In genomic region chr9:74742792-74743389, GRCh38 we compare ENCODE assay signal across 8 cellular contexts.
DNase-seq lines count a peak whose midpoint lies in the region; ATAC-seq, FAIRE-seq and TF ChIP-seq lines count a peak whose summit lies in the region.

No MANE protein-coding gene starts in this region.

- no peaks in the 10 kb centered on the region for H3K4me1 Mint-ChIP-seq in natural killer cell
- H3K4me1 Mint-ChIP-seq in natural killer cell treated with Interleukin-12 subunit alpha and Interleukin-12 subunit beta and Interleukin-15 and Interleukin-18, amount 100 ng/mL, for 72 hours (ENCODE audit: low read depth in 2 of 2): no peaks in the 10 kb centered on the region

- intact Hi-C loops in natural killer cell (cut with micrococcal nuclease) (loop anchor here (10.0 kb wide), 1 partner anchor 358 kb away; no protein-coding TSS in a partner anchor), mammary epithelial cell (cut with micrococcal nuclease) (loop anchor here (1.0 to 10.0 kb wide), 4 partner anchors 98 to 1061 kb away; no protein-coding TSS in a partner anchor), HepG2 (cut with micrococcal nuclease; ENCODE audit: unreplicated experiment) (loop anchor here (1.0 to 5.0 kb wide), 2 partner anchors 165 to 1061 kb away; no protein-coding TSS in a partner anchor)

- ATAC-seq in natural killer cell: no peak
- ATAC-seq in natural killer cell treated with Interleukin-12 subunit alpha and Interleukin-12 subunit beta and Interleukin-15 and Interleukin-18, amount 100 ng/mL, for 72 hours: no peak
- peak; percentile 48; the same call in 1 of the 3 replicates for ATAC-seq in HepG2
- no peak for ATAC-seq in HG02610 (IDR thresholded peaks at IDR 0.05; ENCODE audit: unreplicated experiment)
- ATAC-seq in HG03135 (IDR thresholded peaks at IDR 0.05; ENCODE audit: unreplicated experiment): no peak

- dilution Hi-C loops in mammary epithelial cell (cut with HindIII; ENCODE audit: low sequenced_read_pairs): no loop called here

- no peak for TF ChIP-seq POLR2A in HepG2 (IDR thresholded peaks at IDR 0.05; ENCODE audit: insufficient read depth in 1 of 2, low read depth in 2 of 2, low read length in 2 of 2)

- in situ Hi-C loops in mammary epithelial cell (cut with MboI; ENCODE audit: low sequenced_read_pairs in 2 of 2): loop anchor here in 1 of 2 donors (25.0 kb wide), 1 partner anchor 156 kb away; no protein-coding TSS in a partner anchor
- in situ Hi-C loops in HepG2 (cut with HindIII; ENCODE audit: extremely low pct_ligation_motif_present, low pct_unique_long_range_greater_than_20kb): no loop called here

- H3K4me3 ChIP-seq in LNCaP clone FGC (ENCODE audit: low read depth, low read length) (no peak overlapping the region), mammary epithelial cell (replicated peaks in 1 of 3; ENCODE audit: insufficient read depth in 1 of 3, low read depth in 2 of 3, low read length in 3 of 3) (no peak overlapping the region), HepG2 (replicated peaks in 1 of 3; ENCODE audit: insufficient read depth in 1 of 3, low read depth in 2 of 3, low read length in 3 of 3) (no peak overlapping the region)

- H3K27me3 ChIP-seq in mammary epithelial cell (ENCODE audit: insufficient read depth, low read length) (peaks cover 2% of the 10 kb centered on the region), HepG2 (ENCODE audit: control insufficient read depth in 1 of 2, insufficient read depth in 2 of 2, low read length in 2 of 2) (no peaks in the 10 kb centered on the region)

- BruUV-seq in mammary epithelial cell (replicated peaks; lab: Mats Ljungman, UMichigan) (no TSS peak), HepG2 (replicated peaks; lab: Mats Ljungman, UMichigan) (no TSS peak)

- no peak overlapping the region for H3K27ac Mint-ChIP-seq in natural killer cell
- no peak overlapping the region for H3K27ac Mint-ChIP-seq in natural killer cell treated with Interleukin-12 subunit alpha and Interleukin-12 subunit beta and Interleukin-15 and Interleukin-18, amount 100 ng/mL, for 72 hours

- peak overlapping the region; percentile 33 for H3K4me2 ChIP-seq in mammary epithelial cell (ENCODE audit: insufficient read depth, low read depth, low read length)
- H3K4me2 ChIP-seq in HepG2 (ENCODE audit: low read depth, low read length): no peak overlapping the region

- no peak for DNase-seq in natural killer cell
- DNase-seq in natural killer cell treated with Interleukin-12 subunit alpha and Interleukin-12 subunit beta and Interleukin-15 and Interleukin-18, amount 100 ng/mL, for 72 hours (ENCODE audit: low spot score): no peak
- no peak for DNase-seq in LNCaP clone FGC (ENCODE audit: low read depth)
- peak; percentile 17 for DNase-seq in mammary epithelial cell
- DNase-seq in HepG2 (ENCODE audit: low spot score): peak; percentile 2
- no peak for DNase-seq in NCI-H146 (lab: John Stamatoyannopoulos, UW)

- H3K36me3 ChIP-seq in mammary epithelial cell (ENCODE audit: insufficient read depth, low read length) (no peaks in the 10 kb centered on the region), HepG2 (replicated peaks in 1 of 2; ENCODE audit: control insufficient read depth in 1 of 2, insufficient read depth in 2 of 2, low read length in 2 of 2) (no peaks in the 10 kb centered on the region)

- H3K27ac ChIP-seq in mammary epithelial cell (ENCODE audit: insufficient read depth, low read depth, low read length) (no peak overlapping the region), HepG2 (ENCODE audit: extremely low read length, insufficient read depth, low read length) (no peak overlapping the region)

- no peak overlapping the region for H3K4me3 Mint-ChIP-seq in natural killer cell
- H3K4me3 Mint-ChIP-seq in natural killer cell treated with Interleukin-12 subunit alpha and Interleukin-12 subunit beta and Interleukin-15 and Interleukin-18, amount 100 ng/mL, for 72 hours: no peak overlapping the region

- no peak overlapping the region for H3K9ac ChIP-seq in mammary epithelial cell (ENCODE audit: insufficient read depth, low read length)
- H3K9ac ChIP-seq in HepG2 (ENCODE audit: insufficient read depth, low read depth, low read length): no peak overlapping the region

- no peaks in the 10 kb centered on the region for H3K36me3 Mint-ChIP-seq in natural killer cell
- H3K36me3 Mint-ChIP-seq in natural killer cell treated with Interleukin-12 subunit alpha and Interleukin-12 subunit beta and Interleukin-15 and Interleukin-18, amount 100 ng/mL, for 72 hours: no peaks in the 10 kb centered on the region

- no peak for TF ChIP-seq EP300 in HepG2 (IDR thresholded peaks at IDR 0.05; ENCODE audit: low read depth in 2 of 2, low read length in 2 of 2)
- no peak for TF ChIP-seq EP300 in HepG2 (CRISPR knock-in tag; IDR thresholded peaks at IDR 0.05; ENCODE audit: borderline replicate concordance)

- TF ChIP-seq CTCF in natural killer cell (IDR thresholded peaks at IDR 0.05): peak; percentile 48
- TF ChIP-seq CTCF in LNCaP clone FGC (IDR thresholded peaks at IDR 0.05; ENCODE audit: control insufficient read depth, extremely low read depth, insufficient read depth): peak; percentile 73
- peak; percentile 71 to 84 for TF ChIP-seq CTCF in mammary epithelial cell (conservative IDR thresholded peaks at IDR 0.05 in 1 of 2, IDR thresholded peaks at IDR 0.05 in 1 of 2; ENCODE audit: extremely low read depth in 1 of 2, insufficient read depth in 1 of 2, low read depth in 1 of 2, low read length in 2 of 2)
- TF ChIP-seq CTCF in HepG2 (CRISPR knock-in tag; IDR thresholded peaks at IDR 0.05): peak; percentile 64

- H3K9me3 Mint-ChIP-seq in natural killer cell: peaks cover 0 to 3% of the 10 kb centered on the region in 2 donors
- no peaks in the 10 kb centered on the region for H3K9me3 Mint-ChIP-seq in natural killer cell treated with Interleukin-12 subunit alpha and Interleukin-12 subunit beta and Interleukin-15 and Interleukin-18, amount 100 ng/mL, for 72 hours

- H3K9me3 ChIP-seq in mammary epithelial cell (replicated peaks; ENCODE audit: insufficient read depth, low read length): no peaks in the 10 kb centered on the region
- H3K9me3 ChIP-seq in HepG2 (ENCODE audit: low read length): no peaks in the 10 kb centered on the region

- H3K79me2 ChIP-seq in mammary epithelial cell (ENCODE audit: insufficient read depth, low read length) (no peaks in the 10 kb centered on the region), HepG2 (ENCODE audit: insufficient read depth, low read length) (no peaks in the 10 kb centered on the region)

- peak; percentile 75 for FAIRE-seq in HepG2 (lab: Jason Lieb, UNC)

- H2AFZ ChIP-seq in mammary epithelial cell (ENCODE audit: low read depth, low read length) (no peak overlapping the region), HepG2 (ENCODE audit: low read length) (no peak overlapping the region)

- H4K20me1 ChIP-seq in mammary epithelial cell (ENCODE audit: insufficient read depth, low read length) (no peaks in the 10 kb centered on the region), HepG2 (ENCODE audit: insufficient read depth, low read length) (no peaks in the 10 kb centered on the region)

- H3K27me3 Mint-ChIP-seq in natural killer cell (ENCODE audit: low read depth in 2 of 2): peaks cover 14 to 31% of the 10 kb centered on the region in 2 donors
- H3K27me3 Mint-ChIP-seq in natural killer cell treated with Interleukin-12 subunit alpha and Interleukin-12 subunit beta and Interleukin-15 and Interleukin-18, amount 100 ng/mL, for 72 hours: peaks cover 20 to 34% of the 10 kb centered on the region in 2 donors

- POLR2A ChIA-PET in HepG2 (lab: Yijun Ruan, JAX): no interaction called here

- H3K4me1 ChIP-seq in mammary epithelial cell (ENCODE audit: insufficient read depth, low read length) (no peaks in the 10 kb centered on the region), HepG2 (ENCODE audit: insufficient read depth, low read length) (no peaks in the 10 kb centered on the region)

- WGBS in mammary epithelial cell (ENCODE audit: low coverage, missing lambda C conversion rate): 22% methylated on average over 8 of the region's 8 CpGs
- 7% methylated on average over 8 of the region's 8 CpGs for WGBS in HepG2 (ENCODE audit: low lambda C conversion rate)

- CTCF ChIA-PET in mammary epithelial cell (lab: Charles Lee; ENCODE audit: low non-redundant PET): interaction anchor here (0.7 kb wide), 1 partner anchor 886 kb away, joined by 4 read pairs; no protein-coding TSS in a partner anchor
- CTCF ChIA-PET in HepG2 (lab: Yijun Ruan, JAX; ENCODE audit: low intra/inter-chr PET ratio, low total read pairs): no interaction called here

- no peak for TF ChIP-seq RAD21 in HepG2 (CRISPR knock-in tag; IDR thresholded peaks at IDR 0.05)

TF ChIP-seq in HepG2, 621 proteins besides CTCF, POLR2A, EP300 and RAD21 (continues in another document):
- TF ChIP-seq SUZ12 (IDR thresholded peaks at IDR 0.05; ENCODE audit: low read depth, low read length) (no peak), ZNF773 (CRISPR knock-in tag; IDR thresholded peaks at IDR 0.05; ENCODE audit: borderline replicate concordance) (no peak), HNF4A (CRISPR knock-in tag; IDR thresholded peaks at IDR 0.05) (peak; percentile 12; the same call in 1 of the 2 replicates), ZSCAN9 (CRISPR knock-in tag; IDR thresholded peaks at IDR 0.05; ENCODE audit: borderline replicate concordance) (no peak), MBD4 (IDR thresholded peaks at IDR 0.05; ENCODE audit: borderline replicate concordance, low read length) (no peak)
- TF ChIP-seq, protein P1, sequence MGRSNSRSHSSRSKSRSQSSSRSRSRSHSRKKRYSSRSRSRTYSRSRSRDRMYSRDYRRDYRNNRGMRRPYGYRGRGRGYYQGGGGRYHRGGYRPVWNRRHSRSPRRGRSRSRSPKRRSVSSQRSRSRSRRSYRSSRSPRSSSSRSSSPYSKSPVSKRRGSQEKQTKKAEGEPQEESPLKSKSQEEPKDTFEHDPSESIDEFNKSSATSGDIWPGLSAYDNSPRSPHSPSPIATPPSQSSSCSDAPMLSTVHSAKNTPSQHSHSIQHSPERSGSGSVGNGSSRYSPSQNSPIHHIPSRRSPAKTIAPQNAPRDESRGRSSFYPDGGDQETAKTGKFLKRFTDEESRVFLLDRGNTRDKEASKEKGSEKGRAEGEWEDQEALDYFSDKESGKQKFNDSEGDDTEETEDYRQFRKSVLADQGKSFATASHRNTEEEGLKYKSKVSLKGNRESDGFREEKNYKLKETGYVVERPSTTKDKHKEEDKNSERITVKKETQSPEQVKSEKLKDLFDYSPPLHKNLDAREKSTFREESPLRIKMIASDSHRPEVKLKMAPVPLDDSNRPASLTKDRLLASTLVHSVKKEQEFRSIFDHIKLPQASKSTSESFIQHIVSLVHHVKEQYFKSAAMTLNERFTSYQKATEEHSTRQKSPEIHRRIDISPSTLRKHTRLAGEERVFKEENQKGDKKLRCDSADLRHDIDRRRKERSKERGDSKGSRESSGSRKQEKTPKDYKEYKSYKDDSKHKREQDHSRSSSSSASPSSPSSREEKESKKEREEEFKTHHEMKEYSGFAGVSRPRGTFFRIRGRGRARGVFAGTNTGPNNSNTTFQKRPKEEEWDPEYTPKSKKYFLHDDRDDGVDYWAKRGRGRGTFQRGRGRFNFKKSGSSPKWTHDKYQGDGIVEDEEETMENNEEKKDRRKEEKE (IDR thresholded peaks at IDR 0.05): no peak
- TF ChIP-seq, protein P2, sequence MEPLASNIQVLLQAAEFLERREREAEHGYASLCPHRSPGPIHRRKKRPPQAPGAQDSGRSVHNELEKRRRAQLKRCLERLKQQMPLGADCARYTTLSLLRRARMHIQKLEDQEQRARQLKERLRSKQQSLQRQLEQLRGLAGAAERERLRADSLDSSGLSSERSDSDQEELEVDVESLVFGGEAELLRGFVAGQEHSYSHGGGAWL (CRISPR knock-in tag; IDR thresholded peaks at IDR 0.05): no peak

Comparison
In these comparisons a context has a peak if more than half of its experiments do, and no peak if none do; other contexts are left out.
1. DNase-seq: peak in mammary epithelial cell (single experiment) and HepG2 (single experiment); none in natural killer cell (single experiment), natural killer cell treated with Interleukin-12 subunit alpha and Interleukin-12 subunit beta and Interleukin-15 and Interleukin-18, amount 100 ng/mL, for 72 hours (single experiment), LNCaP clone FGC (single experiment) and NCI-H146 (single experiment).
2. Peak in every context shown above with its lines, with median percentiles within 50 percentile points of each other: CTCF ChIP-seq.